ENCODE assay signal across 9 cellular contexts in genomic region chr3:139202226-139202958, GRCh38.
DNase-seq lines count a peak whose midpoint lies in the region; ATAC-seq and TF ChIP-seq lines count a peak whose summit lies in the region.
"Had no signal": no experiment of that assay in that cellular context is flagged by ENCODE, and none has a peak within 500 bp of the region (broad histone marks: within the 10 kb centered on the region; RNA-seq: fewer than 3 reads in every experiment).

No MANE protein-coding gene starts in this region.

- peaks cover 5% of the 10 kb centered on the region for H3K27me3 Mint-ChIP-seq in activated T-cell treated with anti-CD3 and anti-CD28 coated beads, Interleukin-2, amount 50 U/mL, for 72 hours (ENCODE audit: low read depth)
- peaks cover 7% of the 10 kb centered on the region for H3K27me3 Mint-ChIP-seq in activated naive CD8-positive, alpha-beta T cell treated with anti-CD3 and anti-CD28 coated beads, Interleukin-2, amount 10 ng/mL, durations not matched to agents 7 days and 5 days
- H3K27me3 Mint-ChIP-seq in natural killer cell (ENCODE audit: low read depth in 2 of 2), result peaks cover 0 to 3% of the 10 kb centered on the region in 2 donors

- intact Hi-C loops in natural killer cell (cut with micrococcal nuclease), result no loop called here

- H3K36me3 Mint-ChIP-seq in activated T-cell treated with anti-CD3 and anti-CD28 coated beads, Interleukin-2, amount 50 U/mL, for 72 hours (ENCODE audit: insufficient read depth in 2 of 2), result no peaks in the 10 kb centered on the region
- no peaks in the 10 kb centered on the region for H3K36me3 Mint-ChIP-seq in activated naive CD8-positive, alpha-beta T cell treated with anti-CD3 and anti-CD28 coated beads, Interleukin-2, amount 10 ng/mL, durations not matched to agents 7 days and 5 days
- H3K36me3 Mint-ChIP-seq in natural killer cell, result no peaks in the 10 kb centered on the region
- H3K36me3 Mint-ChIP-seq: memory B cell had no signal

- no peak overlapping the region for H3K27ac Mint-ChIP-seq in activated T-cell treated with anti-CD3 and anti-CD28 coated beads, Interleukin-2, amount 50 U/mL, for 72 hours
- no peak overlapping the region for H3K27ac Mint-ChIP-seq in activated naive CD8-positive, alpha-beta T cell treated with anti-CD3 and anti-CD28 coated beads, Interleukin-2, amount 10 ng/mL, durations not matched to agents 7 days and 5 days
- H3K27ac Mint-ChIP-seq in natural killer cell, result no peak overlapping the region
- H3K27ac Mint-ChIP-seq: memory B cell had no signal

- no peak for TF ChIP-seq CTCF in natural killer cell (IDR thresholded peaks at IDR 0.05)

- peak in 1 of 2 donors; percentile 52 for ATAC-seq in activated T-cell treated with anti-CD3 and anti-CD28 coated beads, Interleukin-2, amount 50 U/mL, for 72 hours (replicated peaks in 1 of 2)
- ATAC-seq in activated naive CD8-positive, alpha-beta T cell treated with anti-CD3 and anti-CD28 coated beads, Interleukin-2, amount 10 ng/mL, durations not matched to agents 7 days and 5 days (ENCODE audit: low read depth), result peak; percentile 82
- ATAC-seq in natural killer cell, result no peak

- H3K4me1 Mint-ChIP-seq in activated T-cell treated with anti-CD3 and anti-CD28 coated beads, Interleukin-2, amount 50 U/mL, for 72 hours (ENCODE audit: low read depth), result no peaks in the 10 kb centered on the region
- peaks cover 2% of the 10 kb centered on the region for H3K4me1 Mint-ChIP-seq in activated naive CD8-positive, alpha-beta T cell treated with anti-CD3 and anti-CD28 coated beads, Interleukin-2, amount 10 ng/mL, durations not matched to agents 7 days and 5 days
- H3K4me1 Mint-ChIP-seq in natural killer cell, result no peaks in the 10 kb centered on the region
- H3K4me1 Mint-ChIP-seq: memory B cell had no signal

- peak; percentile 3 to 6 for DNase-seq in activated T-cell treated with anti-CD3 and anti-CD28 coated beads, Interleukin-2, amount 50 U/mL, for 72 hours
- DNase-seq in activated T-cell treated with anti-CD3 and anti-CD28 coated beads, Interleukin-2, amount 50 U/mL, for 1 hour, result no peak
- DNase-seq in HT1080 (ENCODE audit: low read depth) (peak; percentile 76), myocyte (ENCODE audit: low read depth) (peak; percentile 87), natural killer cell (no peak), MV-4-11 (lab: John Stamatoyannopoulos, UW) (no peak), SKM-1 (lab: John Stamatoyannopoulos, UW; ENCODE audit: unreplicated experiment) (no peak)
- peak; percentile 36 for DNase-seq in activated naive CD8-positive, alpha-beta T cell treated with anti-CD3 and anti-CD28 coated beads, Interleukin-2, amount 10 ng/mL, durations not matched to agents 7 days and 5 days

- H3K4me3 Mint-ChIP-seq in activated T-cell treated with anti-CD3 and anti-CD28 coated beads, Interleukin-2, amount 50 U/mL, for 72 hours, result no peak overlapping the region
- no peak overlapping the region for H3K4me3 Mint-ChIP-seq in activated naive CD8-positive, alpha-beta T cell treated with anti-CD3 and anti-CD28 coated beads, Interleukin-2, amount 10 ng/mL, durations not matched to agents 7 days and 5 days
- no peak overlapping the region for H3K4me3 Mint-ChIP-seq in natural killer cell
- H3K4me3 Mint-ChIP-seq: memory B cell had no signal

- POLR2A ChIA-PET in activated naive CD8-positive, alpha-beta T cell treated with anti-CD3 and anti-CD28 coated beads, Interleukin-2, amount 10 ng/mL, durations not matched to agents 7 days and 5 days (lab: Charles Lee), result no interaction called here

- H3K9me3 Mint-ChIP-seq in activated T-cell treated with anti-CD3 and anti-CD28 coated beads, Interleukin-2, amount 50 U/mL, for 72 hours, result no peaks in the 10 kb centered on the region
- H3K9me3 Mint-ChIP-seq in activated naive CD8-positive, alpha-beta T cell treated with anti-CD3 and anti-CD28 coated beads, Interleukin-2, amount 10 ng/mL, durations not matched to agents 7 days and 5 days, result no peaks in the 10 kb centered on the region
- H3K9me3 Mint-ChIP-seq in natural killer cell, result no peaks in the 10 kb centered on the region
- H3K9me3 Mint-ChIP-seq: memory B cell had no signal

Comparison
In these comparisons a context has a peak if more than half of its experiments do, and no peak if none do; other contexts are left out.
1. DNase-seq: peak in activated T-cell treated with anti-CD3 and anti-CD28 coated beads, Interleukin-2, amount 50 U/mL, for 72 hours (2 of 2), HT1080 (single experiment), activated naive CD8-positive, alpha-beta T cell treated with anti-CD3 and anti-CD28 coated beads, Interleukin-2, amount 10 ng/mL, durations not matched to agents 7 days and 5 days (single experiment) and myocyte (single experiment); none in activated T-cell treated with anti-CD3 and anti-CD28 coated beads, Interleukin-2, amount 50 U/mL, for 1 hour (single experiment), natural killer cell (single experiment), MV-4-11 (single experiment) and SKM-1 (single experiment).